ENCODE assay signal across 1 cellular context in the genomic region with DNA sequence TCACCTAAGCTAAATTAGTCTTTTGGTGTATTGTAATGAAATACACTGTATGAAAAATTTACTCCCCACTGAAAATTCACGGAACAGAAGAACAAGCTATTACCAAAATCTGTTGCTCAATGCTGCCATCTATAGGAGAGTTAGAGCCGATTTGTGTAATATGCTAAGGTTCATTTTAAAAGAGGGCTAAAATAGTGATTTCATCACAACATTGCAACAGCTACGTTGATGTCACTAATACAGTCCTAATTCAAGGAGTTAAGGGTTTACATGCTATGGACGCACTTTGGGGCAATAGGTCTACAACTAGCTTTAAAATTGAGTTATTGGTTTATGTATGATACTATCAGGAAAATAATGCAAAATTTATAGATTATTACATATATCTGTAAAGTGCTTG.
A peak's percentile ranks its signal among the peaks of the same experiment; 100 is the strongest.
TF ChIP-seq lines count a peak whose summit lies in the region.

No MANE protein-coding gene starts in this region.

TF ChIP-seq in HepG2, 621 proteins besides CTCF, POLR2A, EP300 and RAD21 (continued from another document and continues in another):
- TF ChIP-seq, protein P1, sequence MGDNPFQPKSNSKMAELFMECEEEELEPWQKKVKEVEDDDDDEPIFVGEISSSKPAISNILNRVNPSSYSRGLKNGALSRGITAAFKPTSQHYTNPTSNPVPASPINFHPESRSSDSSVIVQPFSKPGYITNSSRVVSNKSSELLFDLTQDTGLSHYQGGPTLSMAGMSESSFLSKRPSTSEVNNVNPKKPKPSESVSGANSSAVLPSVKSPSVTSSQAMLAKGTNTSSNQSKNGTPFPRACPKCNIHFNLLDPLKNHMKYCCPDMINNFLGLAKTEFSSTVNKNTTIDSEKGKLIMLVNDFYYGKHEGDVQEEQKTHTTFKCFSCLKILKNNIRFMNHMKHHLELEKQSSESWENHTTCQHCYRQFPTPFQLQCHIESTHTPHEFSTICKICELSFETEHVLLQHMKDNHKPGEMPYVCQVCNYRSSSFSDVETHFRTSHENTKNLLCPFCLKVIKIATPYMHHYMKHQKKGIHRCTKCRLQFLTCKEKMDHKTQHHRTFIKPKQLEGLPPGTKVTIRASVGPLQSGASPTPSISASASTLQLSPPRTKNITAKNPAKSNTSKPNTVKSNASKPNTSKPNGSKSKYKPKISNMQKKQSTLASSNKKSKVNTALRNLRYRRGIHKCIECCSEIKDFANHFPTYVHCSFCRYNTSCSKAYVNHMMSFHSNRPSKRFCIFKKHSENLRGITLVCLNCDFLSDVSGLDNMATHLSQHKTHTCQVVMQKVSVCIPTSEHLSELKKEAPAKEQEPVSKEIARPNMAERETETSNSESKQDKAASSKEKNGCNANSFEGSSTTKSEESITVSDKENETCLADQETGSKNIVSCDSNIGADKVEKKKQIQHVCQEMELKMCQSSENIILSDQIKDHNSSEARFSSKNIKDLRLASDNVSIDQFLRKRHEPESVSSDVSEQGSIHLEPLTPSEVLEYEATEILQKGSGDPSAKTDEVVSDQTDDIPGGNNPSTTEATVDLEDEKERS (CRISPR knock-in tag; IDR thresholded peaks at IDR 0.05): no peak
- TF ChIP-seq SMC3 (IDR thresholded peaks at IDR 0.05; ENCODE audit: low read length) (peak; percentile 87), MIXL1 (CRISPR knock-in tag; IDR thresholded peaks at IDR 0.05) (0 out of 2 replicates have a peak, but pooled peaks have one; percentile 48), ARHGAP35 (CRISPR knock-in tag; IDR thresholded peaks at IDR 0.05; ENCODE audit: borderline replicate concordance) (no peak), BCL6 (CRISPR knock-in tag; IDR thresholded peaks at IDR 0.05) (peak; percentile 41; the same call in 1 of the 2 replicates), GATAD1 (CRISPR knock-in tag; IDR thresholded peaks at IDR 0.05) (peak; percentile 31; the same call in 1 of the 2 replicates), MED1 (CRISPR knock-in tag; IDR thresholded peaks at IDR 0.05) (peak; percentile 30; the same call in 1 of the 2 replicates), POGZ (CRISPR knock-in tag; IDR thresholded peaks at IDR 0.05) (0 out of 2 replicates have a peak, but pooled peaks have one; percentile 47), MAF1 (CRISPR knock-in tag; IDR thresholded peaks at IDR 0.05; ENCODE audit: borderline replicate concordance) (no peak), SIN3A (IDR thresholded peaks at IDR 0.05; ENCODE audit: borderline replicate concordance, low read depth, low read length) (no peak), ZNF570 (CRISPR knock-in tag; IDR thresholded peaks at IDR 0.05; ENCODE audit: borderline replicate concordance) (no peak), ETV6 (CRISPR knock-in tag; conservative IDR thresholded peaks at IDR 0.05) (no peak), FOXJ3 (CRISPR knock-in tag; IDR thresholded peaks at IDR 0.05; ENCODE audit: borderline replicate concordance) (peak; percentile 43; the same call in 1 of the 2 replicates), NR2F2 (IDR thresholded peaks at IDR 0.05; ENCODE audit: borderline replicate concordance, low read depth) (no peak), SIX1 (CRISPR knock-in tag; IDR thresholded peaks at IDR 0.05; ENCODE audit: borderline replicate concordance) (no peak), YEATS2 (CRISPR knock-in tag; IDR thresholded peaks at IDR 0.05; ENCODE audit: borderline replicate concordance) (no peak), ZFP36 (IDR thresholded peaks at IDR 0.05; ENCODE audit: borderline replicate concordance, low read depth, low read length, partially characterized antibody) (no peak), SP1 (IDR thresholded peaks at IDR 0.05) (no peak), SP1 (CRISPR knock-in tag; IDR thresholded peaks at IDR 0.05) (no peak), HOXA5 (CRISPR knock-in tag; IDR thresholded peaks at IDR 0.05) (peak; percentile 68; the same call in 1 of the 2 replicates), CBFB (CRISPR knock-in tag; IDR thresholded peaks at IDR 0.05) (no peak), ZBTB21 (CRISPR knock-in tag; IDR thresholded peaks at IDR 0.05) (peak; percentile 72; the same call in 1 of the 2 replicates), CREB1 (IDR thresholded peaks at IDR 0.05) (no peak), CREB1 (CRISPR knock-in tag; IDR thresholded peaks at IDR 0.05) (peak; percentile 60), SOX13 (IDR thresholded peaks at IDR 0.05) (no peak), SOX13 (CRISPR knock-in tag; conservative IDR thresholded peaks at IDR 0.05 in 1 of 2, IDR thresholded peaks at IDR 0.05 in 1 of 2) (peak in 1 of 2 experiments; percentile 42; a peak in 1 of 4 replicates), ZNF24 (IDR thresholded peaks at IDR 0.05) (peak; percentile 29; the same call in 1 of the 2 replicates), SSRP1 (CRISPR knock-in tag; IDR thresholded peaks at IDR 0.05) (no peak), TEAD3 (CRISPR knock-in tag; optimal IDR thresholded peaks at IDR 0.05; ENCODE audit: borderline replicate concordance) (peak; percentile 14), ZFYVE20 (CRISPR knock-in tag; IDR thresholded peaks at IDR 0.05; ENCODE audit: borderline replicate concordance, low read depth) (no peak)
- TF ChIP-seq, protein P2, sequence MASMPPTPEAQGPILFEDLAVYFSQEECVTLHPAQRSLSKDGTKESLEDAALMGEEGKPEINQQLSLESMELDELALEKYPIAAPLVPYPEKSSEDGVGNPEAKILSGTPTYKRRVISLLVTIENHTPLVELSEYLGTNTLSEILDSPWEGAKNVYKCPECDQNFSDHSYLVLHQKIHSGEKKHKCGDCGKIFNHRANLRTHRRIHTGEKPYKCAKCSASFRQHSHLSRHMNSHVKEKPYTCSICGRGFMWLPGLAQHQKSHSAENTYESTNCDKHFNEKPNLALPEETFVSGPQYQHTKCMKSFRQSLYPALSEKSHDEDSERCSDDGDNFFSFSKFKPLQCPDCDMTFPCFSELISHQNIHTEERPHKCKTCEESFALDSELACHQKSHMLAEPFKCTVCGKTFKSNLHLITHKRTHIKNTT (CRISPR knock-in tag; IDR thresholded peaks at IDR 0.05): no peak
- TF ChIP-seq, protein P3, sequence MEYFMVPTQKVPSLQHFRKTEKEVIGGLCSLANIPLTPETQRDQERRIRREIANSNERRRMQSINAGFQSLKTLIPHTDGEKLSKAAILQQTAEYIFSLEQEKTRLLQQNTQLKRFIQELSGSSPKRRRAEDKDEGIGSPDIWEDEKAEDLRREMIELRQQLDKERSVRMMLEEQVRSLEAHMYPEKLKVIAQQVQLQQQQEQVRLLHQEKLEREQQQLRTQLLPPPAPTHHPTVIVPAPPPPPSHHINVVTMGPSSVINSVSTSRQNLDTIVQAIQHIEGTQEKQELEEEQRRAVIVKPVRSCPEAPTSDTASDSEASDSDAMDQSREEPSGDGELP (IDR thresholded peaks at IDR 0.05; ENCODE audit: borderline replicate concordance, low read depth): no peak
- TF ChIP-seq, protein P4, sequence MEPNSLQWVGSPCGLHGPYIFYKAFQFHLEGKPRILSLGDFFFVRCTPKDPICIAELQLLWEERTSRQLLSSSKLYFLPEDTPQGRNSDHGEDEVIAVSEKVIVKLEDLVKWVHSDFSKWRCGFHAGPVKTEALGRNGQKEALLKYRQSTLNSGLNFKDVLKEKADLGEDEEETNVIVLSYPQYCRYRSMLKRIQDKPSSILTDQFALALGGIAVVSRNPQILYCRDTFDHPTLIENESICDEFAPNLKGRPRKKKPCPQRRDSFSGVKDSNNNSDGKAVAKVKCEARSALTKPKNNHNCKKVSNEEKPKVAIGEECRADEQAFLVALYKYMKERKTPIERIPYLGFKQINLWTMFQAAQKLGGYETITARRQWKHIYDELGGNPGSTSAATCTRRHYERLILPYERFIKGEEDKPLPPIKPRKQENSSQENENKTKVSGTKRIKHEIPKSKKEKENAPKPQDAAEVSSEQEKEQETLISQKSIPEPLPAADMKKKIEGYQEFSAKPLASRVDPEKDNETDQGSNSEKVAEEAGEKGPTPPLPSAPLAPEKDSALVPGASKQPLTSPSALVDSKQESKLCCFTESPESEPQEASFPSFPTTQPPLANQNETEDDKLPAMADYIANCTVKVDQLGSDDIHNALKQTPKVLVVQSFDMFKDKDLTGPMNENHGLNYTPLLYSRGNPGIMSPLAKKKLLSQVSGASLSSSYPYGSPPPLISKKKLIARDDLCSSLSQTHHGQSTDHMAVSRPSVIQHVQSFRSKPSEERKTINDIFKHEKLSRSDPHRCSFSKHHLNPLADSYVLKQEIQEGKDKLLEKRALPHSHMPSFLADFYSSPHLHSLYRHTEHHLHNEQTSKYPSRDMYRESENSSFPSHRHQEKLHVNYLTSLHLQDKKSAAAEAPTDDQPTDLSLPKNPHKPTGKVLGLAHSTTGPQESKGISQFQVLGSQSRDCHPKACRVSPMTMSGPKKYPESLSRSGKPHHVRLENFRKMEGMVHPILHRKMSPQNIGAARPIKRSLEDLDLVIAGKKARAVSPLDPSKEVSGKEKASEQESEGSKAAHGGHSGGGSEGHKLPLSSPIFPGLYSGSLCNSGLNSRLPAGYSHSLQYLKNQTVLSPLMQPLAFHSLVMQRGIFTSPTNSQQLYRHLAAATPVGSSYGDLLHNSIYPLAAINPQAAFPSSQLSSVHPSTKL (CRISPR knock-in tag; IDR thresholded peaks at IDR 0.05): peak; percentile 67
- TF ChIP-seq, protein P5, sequence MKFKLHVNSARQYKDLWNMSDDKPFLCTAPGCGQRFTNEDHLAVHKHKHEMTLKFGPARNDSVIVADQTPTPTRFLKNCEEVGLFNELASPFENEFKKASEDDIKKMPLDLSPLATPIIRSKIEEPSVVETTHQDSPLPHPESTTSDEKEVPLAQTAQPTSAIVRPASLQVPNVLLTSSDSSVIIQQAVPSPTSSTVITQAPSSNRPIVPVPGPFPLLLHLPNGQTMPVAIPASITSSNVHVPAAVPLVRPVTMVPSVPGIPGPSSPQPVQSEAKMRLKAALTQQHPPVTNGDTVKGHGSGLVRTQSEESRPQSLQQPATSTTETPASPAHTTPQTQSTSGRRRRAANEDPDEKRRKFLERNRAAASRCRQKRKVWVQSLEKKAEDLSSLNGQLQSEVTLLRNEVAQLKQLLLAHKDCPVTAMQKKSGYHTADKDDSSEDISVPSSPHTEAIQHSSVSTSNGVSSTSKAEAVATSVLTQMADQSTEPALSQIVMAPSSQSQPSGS (CRISPR knock-in tag; IDR thresholded peaks at IDR 0.05): peak; percentile 49; the same call in 1 of the 2 replicates
- TF ChIP-seq, protein P6, sequence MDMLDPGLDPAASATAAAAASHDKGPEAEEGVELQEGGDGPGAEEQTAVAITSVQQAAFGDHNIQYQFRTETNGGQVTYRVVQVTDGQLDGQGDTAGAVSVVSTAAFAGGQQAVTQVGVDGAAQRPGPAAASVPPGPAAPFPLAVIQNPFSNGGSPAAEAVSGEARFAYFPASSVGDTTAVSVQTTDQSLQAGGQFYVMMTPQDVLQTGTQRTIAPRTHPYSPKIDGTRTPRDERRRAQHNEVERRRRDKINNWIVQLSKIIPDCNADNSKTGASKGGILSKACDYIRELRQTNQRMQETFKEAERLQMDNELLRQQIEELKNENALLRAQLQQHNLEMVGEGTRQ (IDR thresholded peaks at IDR 0.05; ENCODE audit: low read depth, low read length): no peak
- TF ChIP-seq, protein P6 (CRISPR knock-in tag; IDR thresholded peaks at IDR 0.05; ENCODE audit: borderline replicate concordance): no peak
- TF ChIP-seq, protein P7, sequence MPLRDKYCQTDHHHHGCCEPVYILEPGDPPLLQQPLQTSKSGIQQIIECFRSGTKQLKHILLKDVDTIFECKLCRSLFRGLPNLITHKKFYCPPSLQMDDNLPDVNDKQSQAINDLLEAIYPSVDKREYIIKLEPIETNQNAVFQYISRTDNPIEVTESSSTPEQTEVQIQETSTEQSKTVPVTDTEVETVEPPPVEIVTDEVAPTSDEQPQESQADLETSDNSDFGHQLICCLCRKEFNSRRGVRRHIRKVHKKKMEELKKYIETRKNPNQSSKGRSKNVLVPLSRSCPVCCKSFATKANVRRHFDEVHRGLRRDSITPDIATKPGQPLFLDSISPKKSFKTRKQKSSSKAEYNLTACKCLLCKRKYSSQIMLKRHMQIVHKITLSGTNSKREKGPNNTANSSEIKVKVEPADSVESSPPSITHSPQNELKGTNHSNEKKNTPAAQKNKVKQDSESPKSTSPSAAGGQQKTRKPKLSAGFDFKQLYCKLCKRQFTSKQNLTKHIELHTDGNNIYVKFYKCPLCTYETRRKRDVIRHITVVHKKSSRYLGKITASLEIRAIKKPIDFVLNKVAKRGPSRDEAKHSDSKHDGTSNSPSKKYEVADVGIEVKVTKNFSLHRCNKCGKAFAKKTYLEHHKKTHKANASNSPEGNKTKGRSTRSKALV (CRISPR knock-in tag; IDR thresholded peaks at IDR 0.05): no peak
- TF ChIP-seq, protein P8, sequence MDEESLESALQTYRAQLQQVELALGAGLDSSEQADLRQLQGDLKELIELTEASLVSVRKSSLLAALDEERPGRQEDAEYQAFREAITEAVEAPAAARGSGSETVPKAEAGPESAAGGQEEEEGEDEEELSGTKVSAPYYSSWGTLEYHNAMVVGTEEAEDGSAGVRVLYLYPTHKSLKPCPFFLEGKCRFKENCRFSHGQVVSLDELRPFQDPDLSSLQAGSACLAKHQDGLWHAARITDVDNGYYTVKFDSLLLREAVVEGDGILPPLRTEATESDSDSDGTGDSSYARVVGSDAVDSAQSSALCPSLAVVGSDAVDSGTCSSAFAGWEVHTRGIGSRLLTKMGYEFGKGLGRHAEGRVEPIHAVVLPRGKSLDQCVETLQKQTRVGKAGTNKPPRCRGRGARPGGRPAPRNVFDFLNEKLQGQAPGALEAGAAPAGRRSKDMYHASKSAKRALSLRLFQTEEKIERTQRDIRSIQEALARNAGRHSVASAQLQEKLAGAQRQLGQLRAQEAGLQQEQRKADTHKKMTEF (CRISPR knock-in tag; IDR thresholded peaks at IDR 0.05): peak; percentile 36; the same call in 1 of the 2 replicates
- TF ChIP-seq, protein P9, sequence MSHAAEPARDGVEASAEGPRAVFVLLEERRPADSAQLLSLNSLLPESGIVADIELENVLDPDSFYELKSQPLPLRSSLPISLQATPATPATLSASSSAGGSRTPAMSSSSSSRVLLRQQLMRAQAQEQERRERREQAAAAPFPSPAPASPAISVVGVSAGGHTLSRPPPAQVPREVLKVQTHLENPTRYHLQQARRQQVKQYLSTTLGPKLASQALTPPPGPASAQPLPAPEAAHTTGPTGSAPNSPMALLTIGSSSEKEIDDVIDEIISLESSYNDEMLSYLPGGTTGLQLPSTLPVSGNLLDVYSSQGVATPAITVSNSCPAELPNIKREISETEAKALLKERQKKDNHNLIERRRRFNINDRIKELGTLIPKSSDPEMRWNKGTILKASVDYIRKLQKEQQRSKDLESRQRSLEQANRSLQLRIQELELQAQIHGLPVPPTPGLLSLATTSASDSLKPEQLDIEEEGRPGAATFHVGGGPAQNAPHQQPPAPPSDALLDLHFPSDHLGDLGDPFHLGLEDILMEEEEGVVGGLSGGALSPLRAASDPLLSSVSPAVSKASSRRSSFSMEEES (CRISPR knock-in tag; IDR thresholded peaks at IDR 0.05): no peak
